8 cellular contexts compared by ENCODE assay signal in genomic region chr1:28144203-28145135, GRCh38. TPM values are rescaled to one million over a fixed set of nuclear protein-coding genes. Genes with fewer than 3 reads are reported as not detected.
A peak's percentile ranks its signal among the peaks of the same experiment; 100 is the strongest.
DNase-seq lines count a peak whose midpoint lies in the region; ATAC-seq and TF ChIP-seq lines count a peak whose summit lies in the region.

No MANE protein-coding gene starts in this region.

- no peak overlapping the region for H3K27ac Mint-ChIP-seq in activated naive CD8-positive, alpha-beta T cell treated with anti-CD3 and anti-CD28 coated beads, Interleukin-2, amount 10 ng/mL, durations not matched to agents 7 days and 5 days
- peak overlapping the region; percentile 56 for H3K27ac Mint-ChIP-seq in stimulated activated naive CD8-positive, alpha-beta T cell treated with anti-CD3 and anti-CD28 coated beads, Interleukin-15, Interleukin-2, amounts not matched to agents 100 ng/mL and 50 ng/mL, for 24 hours
- no peak overlapping the region for H3K27ac Mint-ChIP-seq in activated T-helper 2 cell treated with anti-CD3 and anti-CD28 coated beads, Interferon-gamma antibody, Interleukin-2, Interleukin-4, amounts not matched to agents 10 μg/mL and 5 μg/mL and 100 μg/mL, durations not matched to agents 14 hours and 24 hours and 36 hours
- no peak overlapping the region for H3K27ac Mint-ChIP-seq in mesothelial cell of epicardium

- H3K4me1 Mint-ChIP-seq in activated naive CD8-positive, alpha-beta T cell treated with anti-CD3 and anti-CD28 coated beads, Interleukin-2, amount 10 ng/mL, durations not matched to agents 7 days and 5 days: peaks cover 13% of the 10 kb centered on the region
- H3K4me1 Mint-ChIP-seq in stimulated activated naive CD8-positive, alpha-beta T cell treated with anti-CD3 and anti-CD28 coated beads, Interleukin-15, Interleukin-2, amounts not matched to agents 100 ng/mL and 50 ng/mL, for 24 hours (ENCODE audit: low read depth): peaks cover 16% of the 10 kb centered on the region
- peaks cover 11% of the 10 kb centered on the region for H3K4me1 Mint-ChIP-seq in activated T-helper 2 cell treated with anti-CD3 and anti-CD28 coated beads, Interferon-gamma antibody, Interleukin-2, Interleukin-4, amounts not matched to agents 10 μg/mL and 5 μg/mL and 100 μg/mL, durations not matched to agents 14 hours and 24 hours and 36 hours (ENCODE audit: low read depth)
- H3K4me1 Mint-ChIP-seq in mesothelial cell of epicardium: no peaks in the 10 kb centered on the region

- ATAC-seq in GM19438 (IDR thresholded peaks at IDR 0.05; ENCODE audit: low read depth, unreplicated experiment) (peak; percentile 41), HG03378 (IDR thresholded peaks at IDR 0.05; ENCODE audit: unreplicated experiment) (peak; percentile 74)
- ATAC-seq in activated naive CD8-positive, alpha-beta T cell treated with anti-CD3 and anti-CD28 coated beads, Interleukin-2, amount 10 ng/mL, durations not matched to agents 7 days and 5 days (ENCODE audit: low read depth): peak; percentile 85

- TF ChIP-seq CTCF in mesothelial cell of epicardium (IDR thresholded peaks at IDR 0.05; ENCODE audit: unreplicated experiment): no peak

- POLR2A ChIA-PET in activated naive CD8-positive, alpha-beta T cell treated with anti-CD3 and anti-CD28 coated beads, Interleukin-2, amount 10 ng/mL, durations not matched to agents 7 days and 5 days (lab: Charles Lee): interaction anchor here (1.0 kb wide), 1 partner anchor 26 kb away, joined by 3 read pairs; no protein-coding TSS in a partner anchor

- DNase-seq in DMS53 (lab: John Stamatoyannopoulos, UW) (peak; percentile 82), mesothelial cell of epicardium (ENCODE audit: low spot score in 2 of 2, unreplicated experiment in 2 of 2) (no peak), NCI-H2196 (lab: John Stamatoyannopoulos, UW; ENCODE audit: unreplicated experiment) (no peak)
- no peak for DNase-seq in activated naive CD8-positive, alpha-beta T cell treated with anti-CD3 and anti-CD28 coated beads, Interleukin-2, amount 10 ng/mL, durations not matched to agents 7 days and 5 days
- no peak for DNase-seq in activated T-helper 2 cell treated with anti-CD3 and anti-CD28 coated beads, Interferon-gamma antibody, Interleukin-2, Interleukin-4, amounts not matched to agents 10 μg/mL and 5 μg/mL and 100 μg/mL, durations not matched to agents 14 hours and 24 hours and 36 hours (ENCODE audit: low spot score)

- no peaks in the 10 kb centered on the region for H3K9me3 Mint-ChIP-seq in activated naive CD8-positive, alpha-beta T cell treated with anti-CD3 and anti-CD28 coated beads, Interleukin-2, amount 10 ng/mL, durations not matched to agents 7 days and 5 days
- no peaks in the 10 kb centered on the region for H3K9me3 Mint-ChIP-seq in stimulated activated naive CD8-positive, alpha-beta T cell treated with anti-CD3 and anti-CD28 coated beads, Interleukin-15, Interleukin-2, amounts not matched to agents 100 ng/mL and 50 ng/mL, for 24 hours
- no peaks in the 10 kb centered on the region for H3K9me3 Mint-ChIP-seq in activated T-helper 2 cell treated with anti-CD3 and anti-CD28 coated beads, Interferon-gamma antibody, Interleukin-2, Interleukin-4, amounts not matched to agents 10 μg/mL and 5 μg/mL and 100 μg/mL, durations not matched to agents 14 hours and 24 hours and 36 hours
- no peaks in the 10 kb centered on the region for H3K9me3 Mint-ChIP-seq in mesothelial cell of epicardium

- peaks cover 19% of the 10 kb centered on the region for H3K27me3 Mint-ChIP-seq in activated naive CD8-positive, alpha-beta T cell treated with anti-CD3 and anti-CD28 coated beads, Interleukin-2, amount 10 ng/mL, durations not matched to agents 7 days and 5 days
- peaks cover 2% of the 10 kb centered on the region for H3K27me3 Mint-ChIP-seq in stimulated activated naive CD8-positive, alpha-beta T cell treated with anti-CD3 and anti-CD28 coated beads, Interleukin-15, Interleukin-2, amounts not matched to agents 100 ng/mL and 50 ng/mL, for 24 hours
- peaks cover 58% of the 10 kb centered on the region for H3K27me3 Mint-ChIP-seq in activated T-helper 2 cell treated with anti-CD3 and anti-CD28 coated beads, Interferon-gamma antibody, Interleukin-2, Interleukin-4, amounts not matched to agents 10 μg/mL and 5 μg/mL and 100 μg/mL, durations not matched to agents 14 hours and 24 hours and 36 hours (ENCODE audit: low read depth)
- H3K27me3 Mint-ChIP-seq in mesothelial cell of epicardium (ENCODE audit: low read depth): no peaks in the 10 kb centered on the region

- H3K36me3 Mint-ChIP-seq in activated naive CD8-positive, alpha-beta T cell treated with anti-CD3 and anti-CD28 coated beads, Interleukin-2, amount 10 ng/mL, durations not matched to agents 7 days and 5 days: no peaks in the 10 kb centered on the region
- no peaks in the 10 kb centered on the region for H3K36me3 Mint-ChIP-seq in stimulated activated naive CD8-positive, alpha-beta T cell treated with anti-CD3 and anti-CD28 coated beads, Interleukin-15, Interleukin-2, amounts not matched to agents 100 ng/mL and 50 ng/mL, for 24 hours (ENCODE audit: low read depth)
- H3K36me3 Mint-ChIP-seq in activated T-helper 2 cell treated with anti-CD3 and anti-CD28 coated beads, Interferon-gamma antibody, Interleukin-2, Interleukin-4, amounts not matched to agents 10 μg/mL and 5 μg/mL and 100 μg/mL, durations not matched to agents 14 hours and 24 hours and 36 hours (ENCODE audit: low read depth): no peaks in the 10 kb centered on the region
- no peaks in the 10 kb centered on the region for H3K36me3 Mint-ChIP-seq in mesothelial cell of epicardium

- intact Hi-C loops in activated T-helper 2 cell treated with anti-CD3 and anti-CD28 coated beads, Interferon-gamma antibody, Interleukin-2, Interleukin-4, amounts not matched to agents 10 μg/mL and 5 μg/mL and 100 μg/mL, durations not matched to agents 14 hours and 24 hours and 36 hours (cut with micrococcal nuclease): loop anchor here (1.0 kb wide), 3 partner anchors 25 to 56 kb away; no protein-coding TSS in a partner anchor

- H3K4me3 Mint-ChIP-seq in activated naive CD8-positive, alpha-beta T cell treated with anti-CD3 and anti-CD28 coated beads, Interleukin-2, amount 10 ng/mL, durations not matched to agents 7 days and 5 days: no peak overlapping the region
- no peak overlapping the region for H3K4me3 Mint-ChIP-seq in stimulated activated naive CD8-positive, alpha-beta T cell treated with anti-CD3 and anti-CD28 coated beads, Interleukin-15, Interleukin-2, amounts not matched to agents 100 ng/mL and 50 ng/mL, for 24 hours
- no peak overlapping the region for H3K4me3 Mint-ChIP-seq in activated T-helper 2 cell treated with anti-CD3 and anti-CD28 coated beads, Interferon-gamma antibody, Interleukin-2, Interleukin-4, amounts not matched to agents 10 μg/mL and 5 μg/mL and 100 μg/mL, durations not matched to agents 14 hours and 24 hours and 36 hours (ENCODE audit: low read depth)
- no peak overlapping the region for H3K4me3 Mint-ChIP-seq in mesothelial cell of epicardium

RNA-seq across cellular contexts. Expression of gene PTAFR, which starts 32.0 kb away (rescaled TPM):
- 1 to 10 TPM in 1 of 2 experiments, under 1 TPM in 1; 0.99 to 1.1 TPM for total RNA-seq in activated naive CD8-positive, alpha-beta T cell treated with anti-CD3 and anti-CD28 coated beads, Interleukin-2, amount 10 ng/mL, durations not matched to agents 7 days and 5 days
- 0.11 and 0.21 TPM in 2 replicates for total RNA-seq in activated T-helper 2 cell treated with anti-CD3 and anti-CD28 coated beads, Interferon-gamma antibody, Interleukin-2, Interleukin-4, amounts not matched to agents 10 μg/mL and 5 μg/mL and 100 μg/mL, durations not matched to agents 14 hours and 24 hours and 36 hours
- 0.18 to 0.43 TPM (median 0.18 TPM) in 3 replicates for total RNA-seq in mesothelial cell of epicardium

RNA-seq across cellular contexts. Expression of gene EYA3, which starts 56.1 kb away (rescaled TPM):
- total RNA-seq in activated naive CD8-positive, alpha-beta T cell treated with anti-CD3 and anti-CD28 coated beads, Interleukin-2, amount 10 ng/mL, durations not matched to agents 7 days and 5 days: 10 to 100 TPM; 27.0 to 27.3 TPM
- total RNA-seq in activated T-helper 2 cell treated with anti-CD3 and anti-CD28 coated beads, Interferon-gamma antibody, Interleukin-2, Interleukin-4, amounts not matched to agents 10 μg/mL and 5 μg/mL and 100 μg/mL, durations not matched to agents 14 hours and 24 hours and 36 hours: 27.5 and 30.9 TPM in 2 replicates
- total RNA-seq in mesothelial cell of epicardium: 28.3 to 30.2 TPM (median 29.3 TPM) in 3 replicates
